Comparison of ENCODE assay signal across 31 cellular contexts in genomic region chr10:13912111-13912510, GRCh38.
"Had no signal": no experiment of that assay in that cellular context is flagged by ENCODE, and none has a peak within 500 bp of the region (broad histone marks: within the 10 kb centered on the region; RNA-seq: fewer than 3 reads in every experiment).

No MANE protein-coding gene starts in this region.

- H3K36me3 Mint-ChIP-seq: activated naive CD4-positive, alpha-beta T cell treated with anti-CD3 and anti-CD28 coated beads, Interleukin-2, amount 50 U/mL, for 72 hours had no signal

- H3K36me3 ChIP-seq: adrenal gland, breast epithelium had no signal

- H3K27me3 Mint-ChIP-seq: activated CD8-positive, alpha-beta T cell treated with anti-CD3 and anti-CD28 coated beads for 36 hours; activated T-helper 17 cell treated with anti-CD3 and anti-CD28 coated beads, Interleukin-2, amount 50 U/mL, for 72 hours had no signal

- H3K9me3 Mint-ChIP-seq: activated CD4-positive, alpha-beta T cell treated with anti-CD3 and anti-CD28 coated beads, Interleukin-2, amount 10 ng/mL, durations not matched to agents 24 days and 14 days; activated CD8-positive, alpha-beta T cell treated with anti-CD3 and anti-CD28 coated beads for 36 hours had no signal

- H3K4me3 ChIP-seq: adrenal gland, body of pancreas, breast epithelium, PC-9 had no signal

- H3K27ac Mint-ChIP-seq: activated CD4-positive, alpha-beta T cell treated with anti-CD3 and anti-CD28 coated beads, Interleukin-2, amount 10 ng/mL, durations not matched to agents 24 days and 14 days; activated CD8-positive, alpha-beta T cell treated with anti-CD3 and anti-CD28 coated beads for 36 hours; activated naive CD4-positive, alpha-beta T cell treated with anti-CD3 and anti-CD28 coated beads, Interleukin-2, amount 50 U/mL, for 72 hours; activated T-cell treated with anti-CD3 and anti-CD28 coated beads, Interleukin-2, amount 50 U/mL, for 72 hours; activated T-helper 17 cell treated with anti-CD3 and anti-CD28 coated beads, Interleukin-2, amount 50 U/mL, for 72 hours had no signal

- DNase-seq: activated CD4-positive, alpha-beta T cell treated with anti-CD3 and anti-CD28 coated beads, Interleukin-2, amount 10 ng/mL, durations not matched to agents 24 days and 14 days; activated CD4-positive, alpha-beta T cell treated with anti-CD3 and anti-CD28 coated beads, Interleukin-2, amount 50 U/mL, for 4 hours; activated CD8-positive, alpha-beta T cell treated with anti-CD3 and anti-CD28 coated beads for 36 hours; activated effector memory CD4-positive, alpha-beta T cell treated with anti-CD3 and anti-CD28 coated beads, Interleukin-2, amount 50 U/mL, for 16 hours; activated naive CD4-positive, alpha-beta T cell treated with Interleukin-2 at 50 U/mL for 16 hours; activated T-cell treated with anti-CD3 and anti-CD28 coated beads, Interleukin-2, amount 50 U/mL, for 1 hour; activated T-cell treated with anti-CD3 and anti-CD28 coated beads, Interleukin-2, amount 50 U/mL, for 72 hours; Karpas-422; KBM-7; NCI-H1048; NCI-H1105 treated with DMSO at 0.1 percent for 48 hours; NCI-H1436; NCI-H1694; NCI-H1930; NCI-H2081 treated with DMSO at 0.1 percent for 48 hours; NCI-H226; NCI-H446 treated with DMSO at 0.1 percent for 48 hours; NCI-H524; NCI-H69; NK-92 treated with Interleukin-12 subunit alpha and Interleukin-12 subunit beta, amount 100 ng/mL, for 24 hours; PC-9; Right ventricle myocardium superior; SW 1271; T-helper 1 cell; T-helper 2 cell; T-helper 9 cell had no signal

- H3K4me1 ChIP-seq: adrenal gland, body of pancreas, breast epithelium had no signal

- ATAC-seq: activated CD8-positive, alpha-beta T cell treated with anti-CD3 and anti-CD28 coated beads for 36 hours; activated naive CD4-positive, alpha-beta T cell treated with anti-CD3 and anti-CD28 coated beads, Interleukin-2, amount 50 U/mL, for 72 hours; activated T-cell treated with anti-CD3 and anti-CD28 coated beads, Interleukin-2, amount 50 U/mL, for 72 hours; activated T-helper 17 cell treated with anti-CD3 and anti-CD28 coated beads, Interleukin-2, amount 50 U/mL, for 72 hours; body of pancreas had no signal

- H3K4me1 Mint-ChIP-seq: activated CD4-positive, alpha-beta T cell treated with anti-CD3 and anti-CD28 coated beads, Interleukin-2, amount 10 ng/mL, durations not matched to agents 24 days and 14 days; activated T-helper 17 cell treated with anti-CD3 and anti-CD28 coated beads, Interleukin-2, amount 50 U/mL, for 72 hours had no signal

- H3K27ac ChIP-seq: breast epithelium, PC-9 had no signal

- H3K4me3 Mint-ChIP-seq: activated CD4-positive, alpha-beta T cell treated with anti-CD3 and anti-CD28 coated beads, Interleukin-2, amount 10 ng/mL, durations not matched to agents 24 days and 14 days; activated CD8-positive, alpha-beta T cell treated with anti-CD3 and anti-CD28 coated beads for 36 hours; activated T-cell treated with anti-CD3 and anti-CD28 coated beads, Interleukin-2, amount 50 U/mL, for 72 hours; activated T-helper 17 cell treated with anti-CD3 and anti-CD28 coated beads, Interleukin-2, amount 50 U/mL, for 72 hours had no signal

- H3K9me3 ChIP-seq: body of pancreas, breast epithelium had no signal

- H3K27me3 ChIP-seq: adrenal gland, body of pancreas, breast epithelium had no signal
